ENCODE assay signal across 13 cellular contexts in genomic region chr7:34207810-34208209, GRCh38.
"Had no signal": no experiment of that assay in that cellular context is flagged by ENCODE, and none has a peak within 500 bp of the region (broad histone marks: within the 10 kb centered on the region; RNA-seq: fewer than 3 reads in every experiment).

No MANE protein-coding gene starts in this region.

- DNase-seq: activated CD4-positive, alpha-beta T cell treated with anti-CD3 and anti-CD28 coated beads, Interleukin-2, amount 50 U/mL, for 4 hours; activated gamma-delta T cell; activated T-cell treated with anti-CD3 and anti-CD28 coated beads, Interleukin-2, amount 50 U/mL, for 72 hours; effector memory CD4-positive, alpha-beta T cell; heart right ventricle; left lung; occipital lobe; posterior cingulate gyrus; stimulated activated CD4-positive, alpha-beta T cell treated with anti-CD3 and anti-CD28 coated beads, Interleukin-2, amount 100 ng/mL, for 48 hours; transverse colon had no signal

- H3K4me1 ChIP-seq: heart right ventricle, left lung, suprapubic skin, transverse colon, vagina had no signal

- H3K4me3 ChIP-seq: heart right ventricle, left lung, skin epidermis, suprapubic skin, transverse colon, vagina had no signal

- H3K36me3 ChIP-seq: heart right ventricle, left lung, suprapubic skin, transverse colon, vagina had no signal

- H3K27me3 ChIP-seq: heart right ventricle, left lung, suprapubic skin, transverse colon, vagina had no signal

- ATAC-seq: activated T-cell treated with anti-CD3 and anti-CD28 coated beads, Interleukin-2, amount 50 U/mL, for 72 hours; heart right ventricle; left lung had no signal

- H3K9me3 ChIP-seq: heart right ventricle, suprapubic skin, transverse colon, vagina had no signal

- H3K27ac ChIP-seq: heart right ventricle, left lung, skin epidermis, suprapubic skin, transverse colon, vagina had no signal
